ENCODE assay signal across 12 cellular contexts in the genomic region with DNA sequence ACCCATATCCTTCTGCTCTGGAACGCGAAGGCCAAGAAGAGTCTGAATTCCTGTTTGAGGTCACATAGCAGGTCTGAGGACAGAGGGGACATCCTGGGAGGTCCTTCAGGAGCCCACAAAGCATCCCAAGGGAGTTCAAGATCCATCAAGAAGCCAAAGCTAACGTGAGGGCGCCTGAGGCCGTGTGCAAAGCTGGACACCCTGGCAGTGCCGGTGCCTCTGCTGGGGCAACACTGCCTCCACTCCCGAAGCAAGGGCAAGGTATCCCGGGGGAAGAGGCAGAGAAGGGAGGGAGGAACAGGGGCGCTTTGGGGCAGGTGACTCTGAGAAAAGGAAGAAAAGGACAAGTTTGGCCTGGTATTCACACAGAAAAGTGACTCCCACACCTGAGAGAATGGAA. TPM values are rescaled to one million over a fixed set of nuclear protein-coding genes. Genes with fewer than 3 reads are reported as not detected.
DNase-seq lines count a peak whose midpoint lies in the region; ATAC-seq and TF ChIP-seq lines count a peak whose summit lies in the region.
"Had no signal": no experiment of that assay in that cellular context is flagged by ENCODE, and none has a peak within 500 bp of the region (broad histone marks: within the 10 kb centered on the region; RNA-seq: fewer than 3 reads in every experiment).

No MANE protein-coding gene starts in this region.

- peak overlapping the region; percentile 91 for H3K27ac ChIP-seq in left ventricle myocardium inferior (replicated peaks)
- peak overlapping the region; percentile 52 to 86 for H3K27ac ChIP-seq in liver (ENCODE audit: low read depth in 1 of 2, low read length in 2 of 2)
- peak overlapping the region; percentile 65 for H3K27ac ChIP-seq in psoas muscle
- H3K27ac ChIP-seq: SJSA1 had no signal

- no peak for TF ChIP-seq CTCF in left ventricle myocardium inferior (IDR thresholded peaks at IDR 0.05; ENCODE audit: borderline replicate concordance)
- TF ChIP-seq CTCF in liver (IDR thresholded peaks at IDR 0.05; ENCODE audit: low read depth, low read length, missing input control) = no peak
- no peak for TF ChIP-seq CTCF in psoas muscle (IDR thresholded peaks at IDR 0.05)

- WGBS in liver = 79% methylated on average over 9 of the region's 9 CpGs
- 61 to 77% (median 65%) methylated on average over 9 of the region's 9 CpGs for whole genome bisulfite sequencing in psoas muscle, 3 donors

- no peak overlapping the region for H3K4me3 ChIP-seq in left ventricle myocardium inferior
- H3K4me3 ChIP-seq in liver (ENCODE audit: low read depth in 1 of 3, low read length in 3 of 3) = no peak overlapping the region
- no peak overlapping the region for H3K4me3 ChIP-seq in psoas muscle
- H3K4me3 ChIP-seq in H7 (ENCODE audit: insufficient read depth, low read depth, low read length) = no peak overlapping the region
- H3K4me3 ChIP-seq: SJSA1 had no signal

- H3K27me3 ChIP-seq in left ventricle myocardium inferior (ENCODE audit: low read depth) = no peaks in the 10 kb centered on the region
- no peaks in the 10 kb centered on the region for H3K27me3 ChIP-seq in liver (ENCODE audit: control insufficient read depth in 4 of 4, insufficient read depth in 4 of 4, low read length in 3 of 4)
- H3K27me3 ChIP-seq in psoas muscle (ENCODE audit: insufficient read depth in 3 of 3, low read length in 2 of 3) = no peaks in the 10 kb centered on the region
- H3K27me3 ChIP-seq in H7 (ENCODE audit: control insufficient read depth, insufficient read depth, low read length) = no peaks in the 10 kb centered on the region; the same call in 1 of the 2 replicates
- H3K27me3 ChIP-seq: SJSA1 had no signal

- TF ChIP-seq RAD21 in liver (IDR thresholded peaks at IDR 0.05) = no peak

- intact Hi-C loops in left ventricle myocardium inferior (cut with micrococcal nuclease) (no loop called here), cardiac septum (cut with DNase I) (loop anchor here (5.0 kb wide), 1 partner anchor 89 kb away; no protein-coding TSS in a partner anchor), psoas muscle (cut with DNase I) (loop anchor here (5.0 to 10.0 kb wide), 3 partner anchors 51 to 168 kb away; a partner anchor contains a TSS)

- H3K36me3 ChIP-seq in left ventricle myocardium inferior (no peaks in the 10 kb centered on the region), liver (ENCODE audit: control insufficient read depth in 4 of 4, insufficient read depth in 3 of 4, low read depth in 1 of 4, low read length in 3 of 4) (no peaks in the 10 kb centered on the region), psoas muscle (ENCODE audit: insufficient read depth in 1 of 2, low read depth in 1 of 2) (no peaks in the 10 kb centered on the region), H7 (replicated peaks; ENCODE audit: control insufficient read depth, insufficient read depth, low read length) (no peaks in the 10 kb centered on the region)
- H3K36me3 ChIP-seq: SJSA1 had no signal

- ATAC-seq in psoas muscle (no peak), HG03196 (IDR thresholded peaks at IDR 0.05; ENCODE audit: unreplicated experiment) (no peak)

- H3K9ac ChIP-seq in liver (ENCODE audit: low read depth in 1 of 2, low read length in 2 of 2) = no peak overlapping the region

- H3K9me3 ChIP-seq in left ventricle myocardium inferior (replicated peaks) = no peaks in the 10 kb centered on the region
- no peaks in the 10 kb centered on the region for H3K9me3 ChIP-seq in liver (ENCODE audit: control insufficient read depth in 4 of 4, low read length in 3 of 4)
- no peaks in the 10 kb centered on the region for H3K9me3 ChIP-seq in psoas muscle
- H3K9me3 ChIP-seq: SJSA1 had no signal

- no peak for DNase-seq in left ventricle myocardium inferior
- no peak for DNase-seq in cardiac septum (ENCODE audit: low spot score)
- DNase-seq in psoas muscle = no peak
- DNase-seq in H7 = no peak
- DNase-seq in NCI-H1417 (lab: John Stamatoyannopoulos, UW) = no peak
- no peak for DNase-seq in cerebellum (ENCODE audit: low spot score)
- DNase-seq: activated CD4-positive, alpha-beta T cell treated with anti-CD3 and anti-CD28 coated beads, Interleukin-2, amount 50 U/mL, for 48 hours; H9; occipital lobe had no signal

- H3K4me1 ChIP-seq in left ventricle myocardium inferior (peaks cover 67% of the 10 kb centered on the region), liver (ENCODE audit: control insufficient read depth in 4 of 4, insufficient read depth in 4 of 4, low read length in 3 of 4) (peaks cover 20 to 40% (median 30%) of the 10 kb centered on the region in 4 donors), psoas muscle (peaks cover 32% of the 10 kb centered on the region)

TF ChIP-seq in liver, 16 proteins besides CTCF, POLR2A, EP300 and RAD21:
- TF ChIP-seq JUND (IDR thresholded peaks at IDR 0.05) = no peak
- no peak for TF ChIP-seq GABPA (IDR thresholded peaks at IDR 0.05 in 1 of 2, conservative IDR thresholded peaks at IDR 0.05 in 1 of 2)
- no peak for TF ChIP-seq NR2F2 (IDR thresholded peaks at IDR 0.05)
- no peak for TF ChIP-seq YY1 (IDR thresholded peaks at IDR 0.05)
- TF ChIP-seq, protein P1, sequence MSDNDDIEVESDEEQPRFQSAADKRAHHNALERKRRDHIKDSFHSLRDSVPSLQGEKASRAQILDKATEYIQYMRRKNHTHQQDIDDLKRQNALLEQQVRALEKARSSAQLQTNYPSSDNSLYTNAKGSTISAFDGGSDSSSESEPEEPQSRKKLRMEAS (IDR thresholded peaks at IDR 0.05) = no peak
- TF ChIP-seq FOXA1 (IDR thresholded peaks at IDR 0.05) = no peak
- no peak for TF ChIP-seq SP1 (IDR thresholded peaks at IDR 0.05)
- no peak for TF ChIP-seq FOXA2 (IDR thresholded peaks at IDR 0.05)
- TF ChIP-seq, protein P2, sequence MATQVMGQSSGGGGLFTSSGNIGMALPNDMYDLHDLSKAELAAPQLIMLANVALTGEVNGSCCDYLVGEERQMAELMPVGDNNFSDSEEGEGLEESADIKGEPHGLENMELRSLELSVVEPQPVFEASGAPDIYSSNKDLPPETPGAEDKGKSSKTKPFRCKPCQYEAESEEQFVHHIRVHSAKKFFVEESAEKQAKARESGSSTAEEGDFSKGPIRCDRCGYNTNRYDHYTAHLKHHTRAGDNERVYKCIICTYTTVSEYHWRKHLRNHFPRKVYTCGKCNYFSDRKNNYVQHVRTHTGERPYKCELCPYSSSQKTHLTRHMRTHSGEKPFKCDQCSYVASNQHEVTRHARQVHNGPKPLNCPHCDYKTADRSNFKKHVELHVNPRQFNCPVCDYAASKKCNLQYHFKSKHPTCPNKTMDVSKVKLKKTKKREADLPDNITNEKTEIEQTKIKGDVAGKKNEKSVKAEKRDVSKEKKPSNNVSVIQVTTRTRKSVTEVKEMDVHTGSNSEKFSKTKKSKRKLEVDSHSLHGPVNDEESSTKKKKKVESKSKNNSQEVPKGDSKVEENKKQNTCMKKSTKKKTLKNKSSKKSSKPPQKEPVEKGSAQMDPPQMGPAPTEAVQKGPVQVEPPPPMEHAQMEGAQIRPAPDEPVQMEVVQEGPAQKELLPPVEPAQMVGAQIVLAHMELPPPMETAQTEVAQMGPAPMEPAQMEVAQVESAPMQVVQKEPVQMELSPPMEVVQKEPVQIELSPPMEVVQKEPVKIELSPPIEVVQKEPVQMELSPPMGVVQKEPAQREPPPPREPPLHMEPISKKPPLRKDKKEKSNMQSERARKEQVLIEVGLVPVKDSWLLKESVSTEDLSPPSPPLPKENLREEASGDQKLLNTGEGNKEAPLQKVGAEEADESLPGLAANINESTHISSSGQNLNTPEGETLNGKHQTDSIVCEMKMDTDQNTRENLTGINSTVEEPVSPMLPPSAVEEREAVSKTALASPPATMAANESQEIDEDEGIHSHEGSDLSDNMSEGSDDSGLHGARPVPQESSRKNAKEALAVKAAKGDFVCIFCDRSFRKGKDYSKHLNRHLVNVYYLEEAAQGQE (IDR thresholded peaks at IDR 0.05) = no peak
- TF ChIP-seq HNF4G (IDR thresholded peaks at IDR 0.05) = no peak
- TF ChIP-seq HNF4A (conservative IDR thresholded peaks at IDR 0.05) = no peak

RNA-seq across cellular contexts. Expression of a gene that starts 50.3 kb away (rescaled TPM):
- total RNA-seq in left ventricle myocardium inferior (9.9 TPM), cardiac septum (4.4 TPM), liver (1 to 10 TPM; 7.1 to 7.4 TPM), psoas muscle (1 to 10 TPM; 1.3 to 5.6 (median 1.5) TPM), cerebellum (35.1 TPM)
- polyA plus RNA-seq in liver (under 1 TPM; 0.69 to 0.85 TPM), psoas muscle (1 to 10 TPM in 1 of 3 donors, under 1 TPM in 2; 0.63 to 1.0 (median 0.79) TPM)
- 22.7 and 31.5 TPM in 2 replicates for total RNA-seq in H7 (2014; rRNA removed; shearing (Covaris generic))
